1 cellular context compared by ENCODE assay signal in the genomic region with DNA sequence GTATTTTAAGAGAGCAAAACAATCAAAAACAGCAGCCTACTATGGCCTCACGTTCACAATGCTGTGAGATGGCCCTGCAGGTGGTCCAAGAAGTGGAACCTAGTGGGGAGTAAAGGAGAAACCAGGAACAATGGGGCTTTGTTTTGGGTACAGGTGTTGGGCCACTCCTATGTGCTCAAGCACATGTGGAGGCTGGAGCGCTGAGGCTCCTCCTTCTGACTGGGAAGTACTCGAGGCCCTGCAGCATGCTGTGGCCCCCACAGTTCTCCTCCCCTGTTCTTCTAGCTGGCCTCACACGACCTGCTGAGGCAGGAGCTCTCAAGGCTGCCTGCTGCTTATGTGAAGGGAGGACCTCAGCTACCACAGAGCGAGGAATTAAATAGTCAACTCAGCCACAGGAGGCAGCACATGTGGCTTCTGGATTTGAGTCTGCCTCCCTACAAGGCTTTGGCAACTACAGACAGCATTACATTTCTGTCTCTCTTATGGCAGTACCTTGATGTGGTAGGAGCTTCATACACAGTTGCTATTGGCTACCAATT.
TF ChIP-seq lines count a peak whose summit lies in the region.

No MANE protein-coding gene starts in this region.

TF ChIP-seq in HepG2, 621 proteins besides CTCF, POLR2A, EP300 and RAD21:
- no peak for TF ChIP-seq IKZF5 (CRISPR knock-in tag; IDR thresholded peaks at IDR 0.05)
- TF ChIP-seq ZHX1 (CRISPR knock-in tag; IDR thresholded peaks at IDR 0.05; ENCODE audit: low read depth) = no peak
- no peak for TF ChIP-seq ZNF570 (CRISPR knock-in tag; IDR thresholded peaks at IDR 0.05; ENCODE audit: borderline replicate concordance)
- no peak for TF ChIP-seq ZNF292 (CRISPR knock-in tag; IDR thresholded peaks at IDR 0.05; ENCODE audit: borderline replicate concordance, low read depth)
- no peak for TF ChIP-seq PREB (CRISPR knock-in tag; IDR thresholded peaks at IDR 0.05)
- TF ChIP-seq HDAC1 (CRISPR knock-in tag; IDR thresholded peaks at IDR 0.05) = no peak
- no peak for TF ChIP-seq FOSL1 (CRISPR knock-in tag; IDR thresholded peaks at IDR 0.05; ENCODE audit: borderline replicate concordance)
- TF ChIP-seq ATF5 (CRISPR knock-in tag; IDR thresholded peaks at IDR 0.05; ENCODE audit: low read depth) = no peak
- TF ChIP-seq RFXAP (CRISPR knock-in tag; IDR thresholded peaks at IDR 0.05; ENCODE audit: borderline replicate concordance) = no peak
- TF ChIP-seq ZBTB1 (CRISPR knock-in tag; IDR thresholded peaks at IDR 0.05; ENCODE audit: borderline replicate concordance) = no peak
- no peak for TF ChIP-seq CHD4 (IDR thresholded peaks at IDR 0.05; ENCODE audit: borderline replicate concordance, low read length)
- TF ChIP-seq GZF1 (CRISPR knock-in tag; IDR thresholded peaks at IDR 0.05) = no peak
- no peak for TF ChIP-seq ZNF256 (CRISPR knock-in tag; conservative IDR thresholded peaks at IDR 0.05)
- no peak for TF ChIP-seq ZNF383 (CRISPR knock-in tag; IDR thresholded peaks at IDR 0.05; ENCODE audit: borderline replicate concordance)
- TF ChIP-seq HNF1B (CRISPR knock-in tag; IDR thresholded peaks at IDR 0.05) = no peak
- no peak for TF ChIP-seq ZFP41 (CRISPR knock-in tag; IDR thresholded peaks at IDR 0.05; ENCODE audit: borderline replicate concordance)
- TF ChIP-seq ZNF670 (CRISPR knock-in tag; IDR thresholded peaks at IDR 0.05; ENCODE audit: borderline replicate concordance) = no peak
- TF ChIP-seq ZBTB42 (CRISPR knock-in tag; IDR thresholded peaks at IDR 0.05) = no peak
- TF ChIP-seq PHF21A (CRISPR knock-in tag; IDR thresholded peaks at IDR 0.05) = no peak
- no peak for TF ChIP-seq PPARG (CRISPR knock-in tag; conservative IDR thresholded peaks at IDR 0.05)
